11 cellular contexts compared by ENCODE assay signal in the genomic region with DNA sequence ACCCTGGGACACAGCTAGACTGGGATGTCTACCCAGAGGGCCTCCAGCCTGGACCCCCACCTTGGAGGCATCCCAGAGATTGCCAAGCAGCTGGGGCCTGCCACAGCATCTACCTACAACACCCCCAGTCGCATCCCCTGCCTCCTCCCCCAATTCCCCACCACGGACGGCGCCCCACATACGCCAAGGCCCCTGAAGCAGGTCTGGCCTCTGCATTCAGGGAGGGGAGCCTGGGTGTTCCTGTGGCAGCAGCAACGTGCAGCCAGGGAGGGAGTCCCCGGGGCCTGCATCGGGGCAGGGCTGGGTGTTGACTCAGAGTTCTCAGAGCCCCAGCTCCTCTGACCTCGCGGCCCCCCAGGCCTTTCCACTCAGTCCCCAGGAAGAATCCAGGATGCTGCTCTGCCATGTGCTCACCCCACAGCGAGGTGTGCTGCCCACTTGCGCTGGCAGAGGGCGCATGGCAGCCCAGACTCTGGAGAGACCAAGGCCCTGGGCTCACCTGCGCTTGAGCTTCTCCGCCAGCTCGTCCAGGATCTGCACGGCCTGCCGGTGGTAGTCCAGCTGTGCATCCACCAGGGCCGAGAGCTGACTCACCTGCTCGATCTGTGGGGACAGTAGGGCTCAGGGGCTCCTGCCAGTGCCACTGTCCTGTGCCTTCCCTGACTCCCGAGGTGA. TPM values are rescaled to one million over a fixed set of nuclear protein-coding genes. Genes with fewer than 3 reads are reported as not detected.
DNase-seq lines count a peak whose midpoint lies in the region; ATAC-seq, FAIRE-seq and TF ChIP-seq lines count a peak whose summit lies in the region.
"Had no signal": no experiment of that assay in that cellular context is flagged by ENCODE, and none has a peak within 500 bp of the region (broad histone marks: within the 10 kb centered on the region; RNA-seq: fewer than 3 reads in every experiment).

No MANE protein-coding gene starts in this region.

- ATAC-seq in memory B cell (ENCODE audit: low read depth) (peak; percentile 33), GM19395 (IDR thresholded peaks at IDR 0.05; ENCODE audit: unreplicated experiment) (no peak)

- H3K27ac ChIP-seq in HL-60 (replicated peaks), result no peak overlapping the region

- H3K27me3 ChIP-seq in HL-60 (ENCODE audit: insufficient read depth, poor library complexity, severe bottlenecking), result no peaks in the 10 kb centered on the region
- H3K27me3 ChIP-seq: ovary had no signal

- H3K4me3 Mint-ChIP-seq in memory B cell (no peak overlapping the region), mesothelial cell of epicardium (no peak overlapping the region)

- H3K4me1 Mint-ChIP-seq in memory B cell (peaks cover 5% of the 10 kb centered on the region), mesothelial cell of epicardium (peaks cover 4% of the 10 kb centered on the region)

- no peak for FAIRE-seq in D721Med (lab: Jason Lieb, UNC)

- H3K4me3 ChIP-seq in HL-60 (replicated peaks; ENCODE audit: insufficient read depth, low read length) (no peak overlapping the region), astrocyte of the spinal cord (ENCODE audit: low read depth, low read length) (no peak overlapping the region)
- H3K4me3 ChIP-seq: ovary had no signal

- in situ Hi-C loops in astrocyte of the spinal cord (cut with HindIII; ENCODE audit: low sequenced_read_pairs), result no loop called here

- no peak for DNase-seq in D721Med (ENCODE audit: insufficient read length, low spot score)
- DNase-seq in HL-60 (ENCODE audit: low read depth in 1 of 2, low spot score in 1 of 2), result no peak
- no peak for DNase-seq in astrocyte of the spinal cord (ENCODE audit: low read depth, low spot score)
- no peak for DNase-seq in memory B cell (ENCODE audit: low spot score in 2 of 2)
- DNase-seq in occipital lobe (lab: John Stamatoyannopoulos, UW), result no peak
- no peak for DNase-seq in mesothelial cell of epicardium (ENCODE audit: low spot score in 2 of 2, unreplicated experiment in 2 of 2)
- no peak for DNase-seq in activated T-cell treated with anti-CD3 and anti-CD28 coated beads, Interleukin-2, amount 50 U/mL, for 1 hour
- DNase-seq: dermis blood vessel endothelial cell, NCI-H2227 treated with DMSO at 0.1 percent for 48 hours had no signal

- peaks cover 9% of the 10 kb centered on the region for H3K36me3 Mint-ChIP-seq in memory B cell
- H3K36me3 Mint-ChIP-seq in mesothelial cell of epicardium, result peaks cover 7% of the 10 kb centered on the region

- TF ChIP-seq CTCF in D721Med (IDR thresholded peaks at IDR 0.05; ENCODE audit: insufficient read depth, missing control alignments) (peak; percentile 9), HL-60 (IDR thresholded peaks at IDR 0.05; ENCODE audit: insufficient read depth, low read length) (peak; percentile 15), astrocyte of the spinal cord (IDR thresholded peaks at IDR 0.05; ENCODE audit: low read depth, low read length) (peak; percentile 44), mesothelial cell of epicardium (IDR thresholded peaks at IDR 0.05; ENCODE audit: unreplicated experiment) (no peak)

- no peaks in the 10 kb centered on the region for H3K9me3 Mint-ChIP-seq in memory B cell
- H3K9me3 Mint-ChIP-seq in mesothelial cell of epicardium, result no peaks in the 10 kb centered on the region

- H3K27ac Mint-ChIP-seq in memory B cell, result no peak overlapping the region
- no peak overlapping the region for H3K27ac Mint-ChIP-seq in mesothelial cell of epicardium

- H3K27me3 Mint-ChIP-seq in memory B cell (no peaks in the 10 kb centered on the region), mesothelial cell of epicardium (ENCODE audit: low read depth) (no peaks in the 10 kb centered on the region)

RNA-seq across cellular contexts. Expression of a gene that starts 19.6 kb away (rescaled TPM):
- total RNA-seq in occipital lobe, result 11.5 TPM
- 34.6 to 42.4 TPM (median 42.2 TPM) in 3 replicates for total RNA-seq in mesothelial cell of epicardium

RNA-seq across cellular contexts. Expression of a gene that starts 24.4 kb away (rescaled TPM):
- total RNA-seq in occipital lobe, result 2.8 TPM
- 74.0 to 79.4 TPM (median 75.3 TPM) in 3 replicates for total RNA-seq in mesothelial cell of epicardium

RNA-seq across cellular contexts. Expression of a gene that starts 37.3 kb away (rescaled TPM):
- total RNA-seq in occipital lobe, result 15.3 TPM
- 89.9 to 91.7 TPM (median 90.1 TPM) in 3 replicates for total RNA-seq in mesothelial cell of epicardium

RNA-seq across cellular contexts. Expression of a gene that starts 39.4 kb away (rescaled TPM):
- total RNA-seq in occipital lobe, result 6.2 TPM
- 30.9 to 35.1 TPM (median 33.1 TPM) in 3 replicates for total RNA-seq in mesothelial cell of epicardium

RNA-seq across cellular contexts. Expression of a gene that starts 58.6 kb away (rescaled TPM):
- total RNA-seq in occipital lobe (28.4 TPM), mesothelial cell of epicardium (16.4 to 17.7 TPM (median 17.1 TPM) in 3 replicates)

Comparison
In these comparisons a context has a peak if more than half of its experiments do, and no peak if none do; other contexts are left out.
1. RNA of a gene that starts 24.4 kb away (total RNA-seq): 74.0 to 79.4 TPM in mesothelial cell of epicardium; 2.8 TPM in occipital lobe (single experiment); every median in the first group is over 10 times any median in the second.